ENCODE assay signal across 8 cellular contexts in the genomic region with DNA sequence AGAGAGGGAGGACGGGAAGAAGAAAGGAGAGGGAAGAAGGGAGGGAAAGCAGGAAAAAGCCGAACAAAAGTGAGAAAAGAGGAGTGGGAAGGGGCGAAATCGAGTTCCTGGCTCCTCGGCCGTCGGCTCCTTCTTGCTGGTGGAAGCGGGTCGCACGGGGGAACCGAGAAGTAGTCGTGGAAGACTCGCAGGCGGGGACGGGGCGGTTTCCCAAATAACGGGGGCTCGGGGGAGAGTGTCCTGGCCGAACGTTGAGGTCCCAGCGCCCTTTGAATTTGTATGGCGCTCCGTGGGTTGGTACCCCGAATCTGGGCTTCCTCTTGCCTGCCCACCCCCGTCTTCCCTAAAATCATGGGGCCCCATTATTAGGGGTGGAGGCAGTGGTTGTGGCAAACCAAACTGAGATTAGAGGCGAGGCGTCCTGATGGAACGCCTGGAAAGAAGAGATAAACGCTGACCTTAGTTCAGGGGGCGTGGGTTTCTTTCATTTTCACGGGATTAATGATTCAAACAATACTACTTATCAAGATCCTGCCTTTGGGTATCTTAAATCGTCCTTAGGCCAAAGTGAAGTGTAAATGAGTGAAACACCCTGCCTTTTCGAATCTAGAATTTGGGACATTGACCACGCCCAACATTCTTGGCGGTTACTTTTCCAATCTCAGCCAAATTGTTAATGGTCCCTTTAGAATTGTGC. TPM values are rescaled to one million over a fixed set of nuclear protein-coding genes. Genes with fewer than 3 reads are reported as not detected.
DNase-seq lines count a peak whose midpoint lies in the region; ATAC-seq and TF ChIP-seq lines count a peak whose summit lies in the region.

No MANE protein-coding gene starts in this region.

- H3K4me3 ChIP-seq in epithelial cell of proximal tubule (ENCODE audit: low read depth, low read length) = peak overlapping the region; percentile 62

- H3K27ac Mint-ChIP-seq in activated naive CD4-positive, alpha-beta T cell treated with anti-CD3 and anti-CD28 coated beads for 36 hours = no peak overlapping the region
- H3K27ac Mint-ChIP-seq in naive thymus-derived CD8-positive, alpha-beta T cell = peak overlapping the region; percentile 15 to 82 (median 76)

- ATAC-seq in naive thymus-derived CD8-positive, alpha-beta T cell = peak in 1 of 2 donors; percentile 2
- ATAC-seq in GM18519 (IDR thresholded peaks at IDR 0.05; ENCODE audit: low FRiP score, unreplicated experiment) = no peak

- DNase-seq in activated naive CD4-positive, alpha-beta T cell treated with anti-CD3 and anti-CD28 coated beads for 36 hours = peak; percentile 17
- DNase-seq in activated naive CD4-positive, alpha-beta T cell treated with Interleukin-2 at 50 U/mL for 16 hours = no peak
- peak; percentile 50 for DNase-seq in UCSD-AML1 (lab: John Stamatoyannopoulos, UW; ENCODE audit: unreplicated experiment)
- no peak for DNase-seq in epithelial cell of proximal tubule (ENCODE audit: low read depth)
- DNase-seq in naive thymus-derived CD8-positive, alpha-beta T cell = peak in 2 of 10 donors; percentile 8 to 10
- DNase-seq in NCI-H2107 (lab: John Stamatoyannopoulos, UW) = no peak
- DNase-seq in NCI-H446 treated with DMSO at 0.1 percent for 48 hours (lab: John Stamatoyannopoulos, UW) = no peak

- POLR2A ChIA-PET in naive thymus-derived CD8-positive, alpha-beta T cell (lab: Charles Lee) = interaction anchor here (0.5 to 1.4 kb wide), 2 partner anchors 700 to 896 kb away, joined by 3 to 4 read pairs; a partner anchor contains a TSS

- H3K36me3 Mint-ChIP-seq in activated naive CD4-positive, alpha-beta T cell treated with anti-CD3 and anti-CD28 coated beads for 36 hours (ENCODE audit: low read depth) = no peaks in the 10 kb centered on the region
- H3K36me3 Mint-ChIP-seq in naive thymus-derived CD8-positive, alpha-beta T cell = no peaks in the 10 kb centered on the region

- H3K9me3 Mint-ChIP-seq in activated naive CD4-positive, alpha-beta T cell treated with anti-CD3 and anti-CD28 coated beads for 36 hours = no peaks in the 10 kb centered on the region
- no peaks in the 10 kb centered on the region for H3K9me3 Mint-ChIP-seq in naive thymus-derived CD8-positive, alpha-beta T cell

- CTCF ChIA-PET in activated naive CD4-positive, alpha-beta T cell treated with anti-CD3 and anti-CD28 coated beads for 36 hours (lab: Charles Lee) = interaction anchor here (0.7 to 1.2 kb wide), 3 partner anchors 9 to 225 kb away, joined by 3 to 4 read pairs (median 3); no protein-coding TSS in a partner anchor

- no peak for TF ChIP-seq CTCF in epithelial cell of proximal tubule (conservative IDR thresholded peaks at IDR 0.05; ENCODE audit: low read depth, low read length)

- H3K27me3 Mint-ChIP-seq in activated naive CD4-positive, alpha-beta T cell treated with anti-CD3 and anti-CD28 coated beads for 36 hours (ENCODE audit: low read depth) = no peaks in the 10 kb centered on the region
- H3K27me3 Mint-ChIP-seq in naive thymus-derived CD8-positive, alpha-beta T cell = no peaks in the 10 kb centered on the region

- peaks cover 19% of the 10 kb centered on the region for H3K4me1 Mint-ChIP-seq in activated naive CD4-positive, alpha-beta T cell treated with anti-CD3 and anti-CD28 coated beads for 36 hours (ENCODE audit: low read depth)
- peaks cover 2 to 28% (median 24%) of the 10 kb centered on the region in 4 donors for H3K4me1 Mint-ChIP-seq in naive thymus-derived CD8-positive, alpha-beta T cell

- intact Hi-C loops in activated naive CD4-positive, alpha-beta T cell treated with anti-CD3 and anti-CD28 coated beads for 36 hours (cut with micrococcal nuclease) = loop anchor here (1.0 to 10.0 kb wide), 4 partner anchors 9 to 897 kb away; a partner anchor contains a TSS

- H3K4me3 Mint-ChIP-seq in activated naive CD4-positive, alpha-beta T cell treated with anti-CD3 and anti-CD28 coated beads for 36 hours = peak overlapping the region; percentile 76
- H3K4me3 Mint-ChIP-seq in naive thymus-derived CD8-positive, alpha-beta T cell = peak overlapping the region; percentile 80 to 94 (median 86)

RNA-seq across cellular contexts. Expression of a gene that starts 0.9 kb away (rescaled TPM):
- total RNA-seq in activated naive CD4-positive, alpha-beta T cell treated with anti-CD3 and anti-CD28 coated beads for 36 hours = 1 to 10 TPM; 2.3 to 2.6 TPM
- 15.1 and 25.2 TPM in 2 replicates for total RNA-seq in epithelial cell of proximal tubule
- total RNA-seq in naive thymus-derived CD8-positive, alpha-beta T cell = 1 to 10 TPM; 6.0 to 6.1 TPM
- 1 to 10 TPM; 1.2 to 4.3 (median 2.7) TPM for polyA plus RNA-seq in naive thymus-derived CD8-positive, alpha-beta T cell

Comparison
In these comparisons a context has a peak if more than half of its experiments do, and no peak if none do; other contexts are left out.
1. DNase-seq: peak in activated naive CD4-positive, alpha-beta T cell treated with anti-CD3 and anti-CD28 coated beads for 36 hours (single experiment) and UCSD-AML1 (single experiment); none in activated naive CD4-positive, alpha-beta T cell treated with Interleukin-2 at 50 U/mL for 16 hours (single experiment), epithelial cell of proximal tubule (single experiment), NCI-H2107 (single experiment) and NCI-H446 treated with DMSO at 0.1 percent for 48 hours (single experiment).